10 cellular contexts compared by ENCODE assay signal in genomic region chr7:150484071-150484470, GRCh38. TPM values are rescaled to one million over a fixed set of nuclear protein-coding genes. Genes with fewer than 3 reads are reported as not detected.
DNase-seq lines count a peak whose midpoint lies in the region; ATAC-seq, FAIRE-seq and TF ChIP-seq lines count a peak whose summit lies in the region.
"Not testable (repeated sequence)": the region's sequence is repeated elsewhere in the genome, so short reads cannot be mapped to it uniquely, and the experiment has no call there.
"Had no signal": no experiment of that assay in that cellular context is flagged by ENCODE, and none has a peak within 500 bp of the region (broad histone marks: within the 10 kb centered on the region; RNA-seq: fewer than 3 reads in every experiment).

No MANE protein-coding gene starts in this region.

- not testable (repeated sequence) for H3K9me3 Mint-ChIP-seq in T-helper 2 cell treated with Interferon-gamma antibody and Interleukin-4, amounts not matched to agents 5 μg/mL and 100 μg/mL, for 36 hours; activated T-helper 17 cell treated with anti-CD3 and anti-CD28 coated beads, Interleukin-2, amount 50 U/mL, for 72 hours

- H3K9ac ChIP-seq in colonic mucosa (ENCODE audit: low read depth in 2 of 2, low read length in 2 of 2): not testable (repeated sequence)

- not testable (repeated sequence) for H3K27me3 Mint-ChIP-seq in T-helper 2 cell treated with Interferon-gamma antibody and Interleukin-4, amounts not matched to agents 5 μg/mL and 100 μg/mL, for 36 hours (ENCODE audit: low read depth); activated T-helper 17 cell treated with anti-CD3 and anti-CD28 coated beads, Interleukin-2, amount 50 U/mL, for 72 hours

- WGBS in upper lobe of left lung, 2 donors: 26 to 32% methylated on average over 3 of the region's 3 CpGs

- not testable (repeated sequence) for TF ChIP-seq CTCF in colonic mucosa (IDR thresholded peaks at IDR 0.05); upper lobe of left lung (IDR thresholded peaks at IDR 0.05)

- H3K36me3 Mint-ChIP-seq in T-helper 2 cell treated with Interferon-gamma antibody and Interleukin-4, amounts not matched to agents 5 μg/mL and 100 μg/mL, for 36 hours (ENCODE audit: low read depth): peaks cover 24% of the 10 kb centered on the region
- not testable (repeated sequence) for H3K36me3 Mint-ChIP-seq in activated T-helper 17 cell treated with anti-CD3 and anti-CD28 coated beads, Interleukin-2, amount 50 U/mL, for 72 hours (ENCODE audit: low read depth)

- peak overlapping the region; percentile 90 for H3K27ac Mint-ChIP-seq in T-helper 2 cell treated with Interferon-gamma antibody and Interleukin-4, amounts not matched to agents 5 μg/mL and 100 μg/mL, for 36 hours
- H3K27ac Mint-ChIP-seq in activated T-helper 17 cell treated with anti-CD3 and anti-CD28 coated beads, Interleukin-2, amount 50 U/mL, for 72 hours: peak overlapping the region; percentile 95

- intact Hi-C loops in colonic mucosa (cut with DNase I); Right ventricle myocardium superior (cut with DNase I): not testable (repeated sequence)

- peak; percentile 16 for FAIRE-seq in GM12891 (lab: Jason Lieb, UNC)

- DNase-seq in GM12891 (ENCODE audit: insufficient read length, low spot score); T-helper 2 cell treated with Interferon-gamma antibody and Interleukin-4, amounts not matched to agents 5 μg/mL and 100 μg/mL, for 36 hours (ENCODE audit: low spot score); colonic mucosa; Right ventricle myocardium superior; upper lobe of left lung: not testable (repeated sequence)
- peak; percentile 76 to 83 for DNase-seq in lung microvascular endothelial cell (ENCODE audit: low read depth in 2 of 2)
- DNase-seq in pulmonary artery endothelial cell (ENCODE audit: low read depth, low spot score): peak; percentile 75

- H3K4me1 Mint-ChIP-seq in T-helper 2 cell treated with Interferon-gamma antibody and Interleukin-4, amounts not matched to agents 5 μg/mL and 100 μg/mL, for 36 hours (ENCODE audit: low read depth): peaks cover 65% of the 10 kb centered on the region
- peaks cover 53% of the 10 kb centered on the region for H3K4me1 Mint-ChIP-seq in activated T-helper 17 cell treated with anti-CD3 and anti-CD28 coated beads, Interleukin-2, amount 50 U/mL, for 72 hours

- TF ChIP-seq POLR2A in GM12891 (IDR thresholded peaks at IDR 0.05; ENCODE audit: low read depth, low read length); upper lobe of left lung (IDR thresholded peaks at IDR 0.05): not testable (repeated sequence)

- peak; percentile 30 for ATAC-seq in activated T-helper 17 cell treated with anti-CD3 and anti-CD28 coated beads, Interleukin-2, amount 50 U/mL, for 72 hours (replicated peaks)
- ATAC-seq in Right ventricle myocardium superior (ENCODE audit: poor library complexity) (peak; percentile 48), upper lobe of left lung (ENCODE audit: low FRiP score in 2 of 2) (peak in 1 of 2 donors; percentile 32)

- not testable (repeated sequence) for H3K9me3 ChIP-seq in colonic mucosa, upper lobe of left lung

- not testable (repeated sequence) for H3K4me3 ChIP-seq in colonic mucosa, upper lobe of left lung

- H3K27ac ChIP-seq in colonic mucosa (peak overlapping the region; percentile 24), upper lobe of left lung (peak overlapping the region; percentile 24 to 84 (median 55))

- peak in 2 of 4 donors; percentile 25 to 64 for TF ChIP-seq EP300 in upper lobe of left lung (IDR thresholded peaks at IDR 0.05)

- H3K27me3 ChIP-seq in colonic mucosa, upper lobe of left lung: not testable (repeated sequence)

- peak overlapping the region; percentile 76 for H3K4me3 Mint-ChIP-seq in T-helper 2 cell treated with Interferon-gamma antibody and Interleukin-4, amounts not matched to agents 5 μg/mL and 100 μg/mL, for 36 hours
- peak overlapping the region; percentile 85 for H3K4me3 Mint-ChIP-seq in activated T-helper 17 cell treated with anti-CD3 and anti-CD28 coated beads, Interleukin-2, amount 50 U/mL, for 72 hours

- not testable (repeated sequence) for H3K36me3 ChIP-seq in colonic mucosa, upper lobe of left lung

- not testable (repeated sequence) for H3K4me1 ChIP-seq in colonic mucosa
- H3K4me1 ChIP-seq in upper lobe of left lung: peaks cover 21 to 38% (median 30%) of the 10 kb centered on the region in 4 donors

RNA-seq across cellular contexts. Expression of gene GIMAP7, which starts 30.6 kb away (rescaled TPM):
- 6.6 TPM for polyA plus RNA-seq in GM12891 (2012; ENCODE audit: low read depth, missing spikeins)
- total RNA-seq in activated T-helper 17 cell treated with anti-CD3 and anti-CD28 coated beads, Interleukin-2, amount 50 U/mL, for 72 hours: 10 to 100 TPM; 39.7 to 43.1 TPM
- 1 to 10 TPM; 4.8 to 5.6 TPM for total RNA-seq in colonic mucosa
- total RNA-seq in Right ventricle myocardium superior: 22.2 TPM
- 44.2 and 104 TPM in 2 replicates for total RNA-seq in lung microvascular endothelial cell
- total RNA-seq in pulmonary artery endothelial cell: 48.7 and 72.0 TPM in 2 replicates
- total RNA-seq in upper lobe of left lung: 10 to 100 TPM; 32.5 to 45.0 (median 36.8) TPM
- total RNA-seq: foreskin keratinocyte, OCI-LY7 had no signal
- polyA plus RNA-seq: foreskin keratinocyte had no signal

RNA-seq across cellular contexts. Expression of gene GIMAP8, which starts 33.6 kb away (rescaled TPM):
- polyA plus RNA-seq in GM12891 (2012; ENCODE audit: low read depth, missing spikeins): 4.8 TPM
- total RNA-seq in activated T-helper 17 cell treated with anti-CD3 and anti-CD28 coated beads, Interleukin-2, amount 50 U/mL, for 72 hours: 10 to 100 TPM; 10.3 to 16.4 TPM
- total RNA-seq in colonic mucosa: 1 to 10 TPM; 3.4 to 4.5 TPM
- 14.4 TPM for total RNA-seq in Right ventricle myocardium superior
- total RNA-seq in lung microvascular endothelial cell: 88.7 and 137 TPM in 2 replicates
- total RNA-seq in pulmonary artery endothelial cell: 68.3 and 104 TPM in 2 replicates
- 10 to 100 TPM; 15.6 to 39.6 (median 31.7) TPM for total RNA-seq in upper lobe of left lung
- total RNA-seq: OCI-LY7 had no signal
